ENCODE assay signal across 1 cellular context in the genomic region with DNA sequence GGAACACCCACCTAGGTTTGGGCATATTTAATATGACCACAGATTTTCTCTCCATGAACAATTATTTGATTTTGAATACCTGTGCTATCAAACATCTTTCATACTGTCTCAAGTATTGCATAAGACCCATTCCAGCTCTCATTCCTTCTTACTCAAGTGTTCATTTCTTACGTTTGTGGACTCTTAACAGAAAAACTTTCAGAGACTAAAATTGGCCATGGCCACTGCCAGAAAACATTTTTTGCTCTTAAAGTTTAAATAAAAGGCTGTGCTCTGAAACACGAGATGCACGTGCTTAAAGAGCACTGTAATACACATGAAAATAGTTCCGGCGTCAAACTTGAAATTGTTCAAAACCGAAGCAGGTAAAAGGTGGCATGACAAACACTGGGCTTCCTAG.
TF ChIP-seq lines count a peak whose summit lies in the region.

No MANE protein-coding gene starts in this region.

TF ChIP-seq in K562, 482 proteins besides CTCF, POLR2A, EP300 and RAD21 (continued from another document):
- TF ChIP-seq, protein P1, sequence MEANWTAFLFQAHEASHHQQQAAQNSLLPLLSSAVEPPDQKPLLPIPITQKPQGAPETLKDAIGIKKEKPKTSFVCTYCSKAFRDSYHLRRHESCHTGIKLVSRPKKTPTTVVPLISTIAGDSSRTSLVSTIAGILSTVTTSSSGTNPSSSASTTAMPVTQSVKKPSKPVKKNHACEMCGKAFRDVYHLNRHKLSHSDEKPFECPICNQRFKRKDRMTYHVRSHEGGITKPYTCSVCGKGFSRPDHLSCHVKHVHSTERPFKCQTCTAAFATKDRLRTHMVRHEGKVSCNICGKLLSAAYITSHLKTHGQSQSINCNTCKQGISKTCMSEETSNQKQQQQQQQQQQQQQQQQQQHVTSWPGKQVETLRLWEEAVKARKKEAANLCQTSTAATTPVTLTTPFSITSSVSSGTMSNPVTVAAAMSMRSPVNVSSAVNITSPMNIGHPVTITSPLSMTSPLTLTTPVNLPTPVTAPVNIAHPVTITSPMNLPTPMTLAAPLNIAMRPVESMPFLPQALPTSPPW (CRISPR knock-in tag; IDR thresholded peaks at IDR 0.05): no peak
- TF ChIP-seq KLF10 (CRISPR knock-in tag; IDR thresholded peaks at IDR 0.05) (no peak), RBM39 (optimal IDR thresholded peaks at IDR 0.05; ENCODE audit: low read depth, low read length) (no peak), PHF20 (IDR thresholded peaks at IDR 0.05; ENCODE audit: partially characterized antibody) (no peak)
TF ChIP-seq in K562: peak in this region for 2.
